24 cellular contexts compared by ENCODE assay signal in the genomic region with DNA sequence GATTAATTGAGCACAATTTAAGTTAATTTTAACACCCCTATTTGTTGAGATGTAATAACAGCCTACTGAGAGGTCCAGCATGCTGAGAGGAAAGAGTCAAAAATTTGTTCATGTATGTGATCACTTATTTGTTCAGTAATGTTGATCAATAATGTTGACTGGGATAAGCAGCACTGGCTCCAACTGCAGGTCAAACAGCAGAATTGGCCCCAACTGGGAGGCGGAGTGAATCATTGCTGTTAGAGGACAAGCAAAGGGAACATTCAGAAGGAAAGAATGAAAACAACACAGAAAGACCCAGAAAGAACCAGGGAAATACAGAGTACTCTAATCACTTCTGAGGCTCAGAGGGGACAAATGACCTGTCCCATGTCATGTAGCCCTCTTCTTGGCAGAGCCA.
"Had no signal": no experiment of that assay in that cellular context is flagged by ENCODE, and none has a peak within 500 bp of the region (broad histone marks: within the 10 kb centered on the region; RNA-seq: fewer than 3 reads in every experiment).

No MANE protein-coding gene starts in this region.

- ATAC-seq: heart right ventricle; left cardiac atrium; left lung; naive thymus-derived CD4-positive, alpha-beta T cell; natural killer cell treated with Interleukin-12 subunit alpha and Interleukin-12 subunit beta and Interleukin-15 and Interleukin-18, amount 100 ng/mL, for 72 hours; sciatic nerve; upper lobe of right lung had no signal

- H3K27ac ChIP-seq: heart right ventricle, hepatocyte, left lung, ovary, right atrium auricular region, skin epidermis, suprapubic skin, thoracic aorta, tibial artery, upper lobe of right lung had no signal

- H2AFZ ChIP-seq: hepatocyte had no signal

- H3K4me3 ChIP-seq: heart right ventricle, hepatocyte, left lung, lung, ovary, right atrium auricular region, skin epidermis, suprapubic skin, thoracic aorta, tibial artery, upper lobe of right lung had no signal

- H3K27me3 ChIP-seq: heart right ventricle, hepatocyte, left lung, ovary, right atrium auricular region, suprapubic skin, tibial artery, upper lobe of right lung had no signal

- H3K79me2 ChIP-seq: hepatocyte had no signal

- FAIRE-seq: urothelium cell line had no signal

- DNase-seq: heart right ventricle; islet precursor cell; left cardiac atrium; left lung; mesendoderm; naive thymus-derived CD4-positive, alpha-beta T cell; ovary; stimulated activated CD4-positive, alpha-beta T cell treated with anti-CD3 and anti-CD28 coated beads, Interleukin-12 subunit alpha, Interleukin-12 subunit beta, amount 100 ng/mL, for 4 hours; stimulated activated CD4-positive, alpha-beta T cell treated with anti-CD3 and anti-CD28 coated beads, Interleukin-15, amount 100 ng/mL, for 24 hours; stimulated activated CD4-positive, alpha-beta T cell treated with anti-CD3 and anti-CD28 coated beads, Interleukin-2, amount 100 ng/mL, for 24 hours; stimulated activated CD4-positive, alpha-beta T cell treated with anti-CD3 and anti-CD28 coated beads, Interleukin-4, amount 100 ng/mL, for 1 hour; stimulated activated naive CD4-positive, alpha-beta T cell; tibial artery; trophoblast cell; upper lobe of right lung had no signal

- H3K36me3 ChIP-seq: ovary had no signal

- H3K4me2 ChIP-seq: hepatocyte had no signal

- H3K4me1 ChIP-seq: heart right ventricle, left lung, right atrium auricular region, suprapubic skin, tibial artery, upper lobe of right lung had no signal
